ENCODE assay signal across 38 cellular contexts in genomic region chr1:152427458-152427857, GRCh38. TPM values are rescaled to one million over a fixed set of nuclear protein-coding genes. Genes with fewer than 3 reads are reported as not detected.
"Had no signal": no experiment of that assay in that cellular context is flagged by ENCODE, and none has a peak within 500 bp of the region (broad histone marks: within the 10 kb centered on the region; RNA-seq: fewer than 3 reads in every experiment).

No MANE protein-coding gene starts in this region.

- H3K27ac ChIP-seq: KMS-11 had no signal

- H3K36me3 ChIP-seq: MG63 had no signal

- DNase-seq: Karpas-422, Kasumi-1, MG63, MM.1S, MV-4-11, NCI-H1048, NCI-H1092, NCI-H1092 treated with DMSO at 0.1 percent for 48 hours, NCI-H1105, NCI-H1105 treated with DMSO at 0.1 percent for 48 hours, NCI-H1417, NCI-H1417 treated with DMSO at 0.1 percent for 48 hours, NCI-H1436, NCI-H1436 treated with DMSO at 0.1 percent for 48 hours, NCI-H146, NCI-H1694, NCI-H1694 treated with DMSO at 0.1 percent for 48 hours, NCI-H187, NCI-H187 treated with DMSO at 0.1 percent for 48 hours, NCI-H1930, NCI-H2029, NCI-H2029 treated with DMSO at 0.1 percent for 48 hours, NCI-H2081, NCI-H2081 treated with DMSO at 0.1 percent for 48 hours, NCI-H2107, NCI-H2171, NCI-H2171 treated with DMSO at 0.1 percent for 48 hours, NCI-H2227 treated with DMSO at 0.1 percent for 48 hours, NCI-H345, NCI-H446, NCI-H446 treated with DMSO at 0.1 percent for 48 hours, NCI-H510A, NCI-H510A treated with DMSO at 0.1 percent for 48 hours had no signal

- H3K27me3 ChIP-seq: MG63 had no signal

- H3K4me3 ChIP-seq: MG63 had no signal

- H3K9me3 ChIP-seq: MG63 had no signal

RNA-seq across cellular contexts. Expression of gene CRNN, which starts 13.4 kb away (rescaled TPM):
- total RNA-seq: LHCN-M2, M059J, MCF 10A, NCI-H460 had no signal
